ENCODE assay signal across 11 cellular contexts in genomic region chr1:8023287-8023994, GRCh38. TPM values are rescaled to one million over a fixed set of nuclear protein-coding genes. Genes with fewer than 3 reads are reported as not detected.
DNase-seq lines count a peak whose midpoint lies in the region; ATAC-seq and TF ChIP-seq lines count a peak whose summit lies in the region.
"Had no signal": no experiment of that assay in that cellular context is flagged by ENCODE, and none has a peak within 500 bp of the region (broad histone marks: within the 10 kb centered on the region; RNA-seq: fewer than 3 reads in every experiment).

No MANE protein-coding gene starts in this region.

- CTCF ChIA-PET in AG04450 (lab: Charles Lee): interaction anchor here (0.6 to 3.7 kb wide), 5 partner anchors 8 to 327 kb away, joined by 3 to 12 read pairs (median 3); no protein-coding TSS in a partner anchor

- H3K9me3 ChIP-seq in AG04450 (ENCODE audit: control insufficient read depth, insufficient read depth, low read length): no peaks in the 10 kb centered on the region
- H3K9me3 ChIP-seq in ascending aorta: no peaks in the 10 kb centered on the region
- H3K9me3 ChIP-seq in gastroesophageal sphincter: no peaks in the 10 kb centered on the region
- H3K9me3 ChIP-seq in parathyroid adenoma (ENCODE audit: control insufficient read depth, low read length): no peaks in the 10 kb centered on the region
- H3K9me3 ChIP-seq: neutrophil had no signal

- POLR2A ChIA-PET in AG04450 (lab: Yijun Ruan, JAX): no interaction called here

- no peaks in the 10 kb centered on the region for H3K27me3 ChIP-seq in AG04450 (ENCODE audit: control insufficient read depth, insufficient read depth, low read length)
- no peaks in the 10 kb centered on the region for H3K27me3 ChIP-seq in ascending aorta
- no peaks in the 10 kb centered on the region for H3K27me3 ChIP-seq in gastroesophageal sphincter
- H3K27me3 ChIP-seq in parathyroid adenoma (ENCODE audit: control insufficient read depth, insufficient read depth, low read length): no peaks in the 10 kb centered on the region

- WGBS in gastroesophageal sphincter (ENCODE audit: low coverage in 1 of 2), 2 donors: 56 to 75% methylated on average over 9 to 10 of the region's 10 CpGs

- peaks cover 0 to 46% of the 10 kb centered on the region in 2 donors for H3K4me1 ChIP-seq in ascending aorta
- peaks cover 0 to 63% (median 15%) of the 10 kb centered on the region in 3 donors for H3K4me1 ChIP-seq in gastroesophageal sphincter
- H3K4me1 ChIP-seq in parathyroid adenoma: peaks cover 6% of the 10 kb centered on the region

- no peaks in the 10 kb centered on the region for H3K36me3 ChIP-seq in ascending aorta
- H3K36me3 ChIP-seq in gastroesophageal sphincter: no peaks in the 10 kb centered on the region
- no peaks in the 10 kb centered on the region for H3K36me3 ChIP-seq in parathyroid adenoma (ENCODE audit: control insufficient read depth, insufficient read depth, low read length)
- H3K36me3 ChIP-seq: neutrophil had no signal

- ATAC-seq in gastroesophageal sphincter (no peak), HG03095 (IDR thresholded peaks at IDR 0.05; ENCODE audit: unreplicated experiment) (no peak), HG03139 (IDR thresholded peaks at IDR 0.05; ENCODE audit: unreplicated experiment) (no peak)

- TF ChIP-seq CTCF in AG04450 (IDR thresholded peaks at IDR 0.05; ENCODE audit: low read depth, low read length) (no peak), ascending aorta (IDR thresholded peaks at IDR 0.05) (no peak), gastroesophageal sphincter (IDR thresholded peaks at IDR 0.05) (no peak), parathyroid adenoma (IDR thresholded peaks at IDR 0.05) (no peak)

- no peak for TF ChIP-seq EP300 in gastroesophageal sphincter (IDR thresholded peaks at IDR 0.05)

- H3K4me2 ChIP-seq in parathyroid adenoma (ENCODE audit: low read length): peak overlapping the region; percentile 42

- H3K4me3 ChIP-seq in AG04450 (ENCODE audit: low read depth, low read length): peak overlapping the region; percentile 80
- H3K4me3 ChIP-seq in ascending aorta: peak overlapping the region; percentile 85 to 94
- H3K4me3 ChIP-seq in gastroesophageal sphincter: peak overlapping the region; percentile 86 to 99
- peak overlapping the region; percentile 68 for H3K4me3 ChIP-seq in parathyroid adenoma (ENCODE audit: low read depth, low read length)

- peak; percentile 27 to 43 for TF ChIP-seq POLR2A in gastroesophageal sphincter (IDR thresholded peaks at IDR 0.05)

- H3K27ac ChIP-seq in AG04450 (ENCODE audit: low read depth, low read length): no peak overlapping the region
- peak overlapping the region; percentile 42 to 98 for H3K27ac ChIP-seq in ascending aorta
- H3K27ac ChIP-seq in gastroesophageal sphincter: peak overlapping the region; percentile 96 to 98 (median 97)
- peak overlapping the region; percentile 82 for H3K27ac ChIP-seq in parathyroid adenoma
- H3K27ac ChIP-seq: neutrophil had no signal

- H3K79me2 ChIP-seq in parathyroid adenoma: peaks cover 5% of the 10 kb centered on the region

- H2AFZ ChIP-seq in parathyroid adenoma: no peak overlapping the region

- no peak overlapping the region for H3K9ac ChIP-seq in parathyroid adenoma

- intact Hi-C loops in ascending aorta (cut with DNase I): no loop called here

- DNase-seq in AG04450 (ENCODE audit: low read depth, low spot score): no peak
- DNase-seq in ascending aorta (ENCODE audit: low spot score in 2 of 2): peak in 1 of 2 donors; percentile 56
- DNase-seq in NK-92 (lab: John Stamatoyannopoulos, UW; ENCODE audit: unreplicated experiment): no peak
- no peak for DNase-seq in dedifferentiated amniotic fluid mesenchymal stem cell (ENCODE audit: extremely low spot score)
- DNase-seq: activated naive CD4-positive, alpha-beta T cell; GF-D8 had no signal

RNA-seq across cellular contexts. Expression of gene ERRFI1, which starts 2.7 kb away (rescaled TPM):
- polyA plus RNA-seq in AG04450 (2011; rRNA removed): 102 and 105 TPM in 2 replicates
- polyA minus RNA-seq in AG04450 (2011; rRNA and poly(A)+ RNA removed): 47.7 and 49.1 TPM in 2 replicates
- total RNA-seq in ascending aorta (59.7 TPM), gastroesophageal sphincter (100 to 1,000 TPM; 344 to 570 (median 393) TPM)
